ENCODE assay signal across 31 cellular contexts in the genomic region with DNA sequence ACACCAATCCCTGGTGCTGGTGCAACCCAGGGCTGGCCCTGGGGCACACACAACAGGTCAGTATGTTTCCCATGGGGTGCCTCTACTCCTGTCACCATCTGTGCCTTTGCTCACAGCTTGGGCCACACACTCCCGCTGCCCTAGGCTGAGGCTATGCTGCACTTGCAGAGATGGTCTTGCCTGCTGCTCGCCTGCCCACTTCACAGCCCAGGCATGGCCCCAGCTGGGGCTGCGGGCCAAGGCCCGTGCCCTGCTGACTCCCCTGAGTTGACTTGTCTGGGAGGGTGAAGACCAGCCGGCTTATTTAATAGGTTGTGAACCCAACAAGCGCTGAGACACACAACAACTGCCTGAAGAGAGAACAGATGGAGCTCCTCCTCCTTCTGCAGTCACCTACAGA.
"Had no signal": no experiment of that assay in that cellular context is flagged by ENCODE, and none has a peak within 500 bp of the region (broad histone marks: within the 10 kb centered on the region; RNA-seq: fewer than 3 reads in every experiment).

No MANE protein-coding gene starts in this region.

- H3K9me3 ChIP-seq: ascending aorta, colonic mucosa, esophagus squamous epithelium had no signal

- H3K27ac Mint-ChIP-seq: activated CD4-positive, alpha-beta memory T cell treated with anti-CD3 and anti-CD28 coated beads, Interleukin-2, amount 10 ng/mL, durations not matched to agents 7 days and 5 days; activated CD4-positive, alpha-beta T cell treated with anti-CD3 and anti-CD28 coated beads, Interleukin-2, amount 10 ng/mL, durations not matched to agents 7 days and 5 days; activated naive CD4-positive, alpha-beta T cell treated with anti-CD3 and anti-CD28 coated beads, Interleukin-2, amount 10 ng/mL, durations not matched to agents 7 days and 5 days; activated naive CD4-positive, alpha-beta T cell treated with anti-CD3 and anti-CD28 coated beads, Interleukin-2, amount 50 U/mL, for 72 hours; activated naive CD8-positive, alpha-beta T cell treated with anti-CD3 and anti-CD28 coated beads, Interleukin-2, amount 10 ng/mL, durations not matched to agents 7 days and 5 days; activated T-cell treated with anti-CD3 and anti-CD28 coated beads, Interleukin-2, amount 50 U/mL, for 24 hours; activated T-cell treated with anti-CD3 and anti-CD28 coated beads, Interleukin-2, amount 50 U/mL, for 72 hours; brain; T-helper 17 cell; T-helper 2 cell treated with Interferon-gamma antibody and Interleukin-4, amounts not matched to agents 5 μg/mL and 100 μg/mL, for 36 hours; WTC11 had no signal

- H3K4me1 ChIP-seq: ascending aorta, breast epithelium, colonic mucosa, esophagus squamous epithelium, gastroesophageal sphincter had no signal

- H3K4me1 Mint-ChIP-seq: activated CD4-positive, alpha-beta memory T cell treated with anti-CD3 and anti-CD28 coated beads, Interleukin-2, amount 10 ng/mL, durations not matched to agents 7 days and 5 days; activated CD4-positive, alpha-beta T cell treated with anti-CD3 and anti-CD28 coated beads, Interleukin-2, amount 10 ng/mL, durations not matched to agents 7 days and 5 days; activated naive CD4-positive, alpha-beta T cell treated with anti-CD3 and anti-CD28 coated beads, Interleukin-2, amount 10 ng/mL, durations not matched to agents 7 days and 5 days; activated naive CD8-positive, alpha-beta T cell treated with anti-CD3 and anti-CD28 coated beads, Interleukin-2, amount 10 ng/mL, durations not matched to agents 7 days and 5 days; brain; T-helper 17 cell; WTC11 had no signal

- H3K27me3 ChIP-seq: ascending aorta, breast epithelium, cardiac muscle cell, colonic mucosa, esophagus squamous epithelium had no signal

- H3K4me3 ChIP-seq: ascending aorta, breast epithelium, cardiac muscle cell, colonic mucosa, esophagus squamous epithelium, gastroesophageal sphincter had no signal

- H3K36me3 ChIP-seq: ascending aorta, breast epithelium, cardiac muscle cell, colonic mucosa, esophagus squamous epithelium, gastroesophageal sphincter had no signal

- ATAC-seq: activated naive CD4-positive, alpha-beta T cell treated with anti-CD3 and anti-CD28 coated beads, Interleukin-2, amount 50 U/mL, for 72 hours; activated T-cell treated with anti-CD3 and anti-CD28 coated beads, Interleukin-2, amount 50 U/mL, for 72 hours; gastroesophageal sphincter; T-helper 17 cell; WTC11 had no signal

- DNase-seq: activated CD4-positive, alpha-beta memory T cell treated with anti-CD3 and anti-CD28 coated beads, Interleukin-2, amount 10 ng/mL, durations not matched to agents 7 days and 5 days; activated CD4-positive, alpha-beta T cell treated with anti-CD3 and anti-CD28 coated beads for 1 hour; activated CD4-positive, alpha-beta T cell treated with anti-CD3 and anti-CD28 coated beads for 4 hours; activated CD4-positive, alpha-beta T cell treated with anti-CD3 and anti-CD28 coated beads, Interleukin-2, amount 10 ng/mL, durations not matched to agents 7 days and 5 days; activated CD4-positive, alpha-beta T cell treated with anti-CD3 and anti-CD28 coated beads, Interleukin-2, amount 50 U/mL, for 4 hours; activated CD8-positive, alpha-beta memory T cell treated with anti-CD3 and anti-CD28 coated beads, Interleukin-2, amount 50 U/mL, for 48 hours; activated gamma-delta T cell; activated naive CD4-positive, alpha-beta T cell; activated naive CD4-positive, alpha-beta T cell treated with anti-CD3 and anti-CD28 coated beads, Interleukin-2, amount 10 ng/mL, durations not matched to agents 7 days and 5 days; activated naive CD8-positive, alpha-beta T cell treated with anti-CD3 and anti-CD28 coated beads, Interleukin-2, amount 10 ng/mL, durations not matched to agents 7 days and 5 days; activated T-cell treated with anti-CD3 and anti-CD28 coated beads for 4 hours; activated T-cell treated with anti-CD3 and anti-CD28 coated beads, Interleukin-2, amount 50 U/mL, for 24 hours; activated T-cell treated with anti-CD3 and anti-CD28 coated beads, Interleukin-2, amount 50 U/mL, for 72 hours; central memory CD4-positive, alpha-beta T cell; cerebellar nuclear complex; colonic mucosa; effector CD8-positive, alpha-beta T cell; esophagus squamous epithelium; foreskin melanocyte; T-helper 1 cell; T-helper 17 cell had no signal

- H3K36me3 Mint-ChIP-seq: activated naive CD4-positive, alpha-beta T cell treated with anti-CD3 and anti-CD28 coated beads, Interleukin-2, amount 10 ng/mL, durations not matched to agents 7 days and 5 days; activated naive CD8-positive, alpha-beta T cell treated with anti-CD3 and anti-CD28 coated beads, Interleukin-2, amount 10 ng/mL, durations not matched to agents 7 days and 5 days; brain had no signal

- H3K27ac ChIP-seq: ascending aorta, breast epithelium, cardiac muscle cell, colonic mucosa, epithelial cell of prostate, esophagus squamous epithelium, gastroesophageal sphincter, VCaP had no signal

- H3K4me3 Mint-ChIP-seq: activated CD4-positive, alpha-beta memory T cell treated with anti-CD3 and anti-CD28 coated beads, Interleukin-2, amount 10 ng/mL, durations not matched to agents 7 days and 5 days; activated CD4-positive, alpha-beta T cell treated with anti-CD3 and anti-CD28 coated beads, Interleukin-2, amount 10 ng/mL, durations not matched to agents 7 days and 5 days; activated naive CD4-positive, alpha-beta T cell treated with anti-CD3 and anti-CD28 coated beads, Interleukin-2, amount 10 ng/mL, durations not matched to agents 7 days and 5 days; activated naive CD8-positive, alpha-beta T cell treated with anti-CD3 and anti-CD28 coated beads, Interleukin-2, amount 10 ng/mL, durations not matched to agents 7 days and 5 days; activated T-cell treated with anti-CD3 and anti-CD28 coated beads, Interleukin-2, amount 50 U/mL, for 24 hours; activated T-cell treated with anti-CD3 and anti-CD28 coated beads, Interleukin-2, amount 50 U/mL, for 72 hours; brain; T-helper 17 cell; T-helper 2 cell treated with Interferon-gamma antibody and Interleukin-4, amounts not matched to agents 5 μg/mL and 100 μg/mL, for 36 hours; WTC11 had no signal

- H3K27me3 Mint-ChIP-seq: activated CD4-positive, alpha-beta memory T cell treated with anti-CD3 and anti-CD28 coated beads, Interleukin-2, amount 10 ng/mL, durations not matched to agents 7 days and 5 days; activated CD4-positive, alpha-beta T cell treated with anti-CD3 and anti-CD28 coated beads, Interleukin-2, amount 10 ng/mL, durations not matched to agents 7 days and 5 days; activated naive CD4-positive, alpha-beta T cell treated with anti-CD3 and anti-CD28 coated beads, Interleukin-2, amount 10 ng/mL, durations not matched to agents 7 days and 5 days; activated naive CD8-positive, alpha-beta T cell treated with anti-CD3 and anti-CD28 coated beads, Interleukin-2, amount 10 ng/mL, durations not matched to agents 7 days and 5 days; brain; T-helper 17 cell had no signal
